2 cellular contexts compared by ENCODE assay signal in genomic region chr9:128068656-128069221, GRCh38.
TF ChIP-seq lines count a peak whose summit lies in the region.

No MANE protein-coding gene starts in this region.

TF ChIP-seq in IMR-90, 13 proteins besides CTCF, POLR2A, EP300 and RAD21:
- TF ChIP-seq MAZ (IDR thresholded peaks at IDR 0.05; ENCODE audit: borderline replicate concordance, low read depth, low read length), result no peak
- TF ChIP-seq ELK1 (IDR thresholded peaks at IDR 0.05; ENCODE audit: borderline replicate concordance, low read depth, low read length), result no peak
- TF ChIP-seq MXI1 (IDR thresholded peaks at IDR 0.05; ENCODE audit: borderline replicate concordance, low read depth, low read length), result 0 out of 2 replicates have a peak, but pooled peaks have one; percentile 18

TF ChIP-seq in K562, 482 proteins besides CTCF, POLR2A, EP300 and RAD21 (continues in another document):
- no peak for TF ChIP-seq RBM15 (IDR thresholded peaks at IDR 0.05; ENCODE audit: insufficient read depth, low read length)
- no peak for TF ChIP-seq ZNF239 (CRISPR knock-in tag; IDR thresholded peaks at IDR 0.05)
- TF ChIP-seq YY1 (IDR thresholded peaks at IDR 0.05; ENCODE audit: borderline replicate concordance in 1 of 3, control insufficient read depth in 1 of 3, extremely low read depth in 1 of 3, insufficient read depth in 3 of 3, insufficient read length in 1 of 3, insufficient replicate concordance in 2 of 3, low read depth in 1 of 3, low read length in 2 of 3), result no peak
- peak; percentile 89 for TF ChIP-seq PRDM10 (IDR thresholded peaks at IDR 0.05; ENCODE audit: partially characterized antibody)
- TF ChIP-seq ZBTB8A (IDR thresholded peaks at IDR 0.05; ENCODE audit: partially characterized antibody), result no peak
- no peak for TF ChIP-seq ELK1 (CRISPR knock-in tag; IDR thresholded peaks at IDR 0.05)
- no peak for TF ChIP-seq FOXM1 (IDR thresholded peaks at IDR 0.05; ENCODE audit: low read depth)
- TF ChIP-seq FOXM1 (CRISPR knock-in tag; IDR thresholded peaks at IDR 0.05; ENCODE audit: low read depth), result 0 out of 2 replicates have a peak, but pooled peaks have one; percentile 11
- peak; percentile 61; the same call in 1 of the 2 replicates for TF ChIP-seq MECOM (CRISPR knock-in tag; IDR thresholded peaks at IDR 0.05)
- 0 out of 2 replicates have a peak, but pooled peaks have one; percentile 38 for TF ChIP-seq KAT7 (CRISPR knock-in tag; IDR thresholded peaks at IDR 0.05; ENCODE audit: borderline replicate concordance)
- no peak for TF ChIP-seq KDM4B (IDR thresholded peaks at IDR 0.05; ENCODE audit: borderline replicate concordance in 2 of 2, low read depth in 1 of 2)
- TF ChIP-seq ZNF23 (CRISPR knock-in tag; IDR thresholded peaks at IDR 0.05), result no peak
- TF ChIP-seq SMARCA5 (IDR thresholded peaks at IDR 0.05), result no peak
- TF ChIP-seq BACH1 (tag; IDR thresholded peaks at IDR 0.05), result no peak
- no peak for TF ChIP-seq AFF4 (CRISPR knock-in tag; IDR thresholded peaks at IDR 0.05)
- no peak for TF ChIP-seq VEZF1 (CRISPR knock-in tag; IDR thresholded peaks at IDR 0.05)
- TF ChIP-seq NCOA4 (IDR thresholded peaks at IDR 0.05; ENCODE audit: partially characterized antibody), result no peak
- TF ChIP-seq ARID4B (CRISPR knock-in tag; IDR thresholded peaks at IDR 0.05), result peak; percentile 12; the same call in 1 of the 2 replicates
- TF ChIP-seq MTA3 (IDR thresholded peaks at IDR 0.05; ENCODE audit: borderline replicate concordance), result 0 out of 2 replicates have a peak, but pooled peaks have one; percentile 0
- no peak for TF ChIP-seq GATAD2A (IDR thresholded peaks at IDR 0.05)
- TF ChIP-seq BRCA1 (IDR thresholded peaks at IDR 0.05), result no peak
- TF ChIP-seq BRCA1 (CRISPR knock-in tag; IDR thresholded peaks at IDR 0.05), result no peak
- no peak for TF ChIP-seq THRB (CRISPR knock-in tag; conservative IDR thresholded peaks at IDR 0.05)
- peak; percentile 6; the same call in 1 of the 2 replicates for TF ChIP-seq ZNF384 (IDR thresholded peaks at IDR 0.05; ENCODE audit: low read depth, low read length)
- TF ChIP-seq FOXP1 (CRISPR knock-in tag; IDR thresholded peaks at IDR 0.05), result peak; percentile 30; the same call in 1 of the 2 replicates
- TF ChIP-seq SAFB2 (IDR thresholded peaks at IDR 0.05; ENCODE audit: borderline replicate concordance, low read depth, low read length, severe bottlenecking), result no peak
- TF ChIP-seq TEAD4 (IDR thresholded peaks at IDR 0.05; ENCODE audit: low read length), result no peak
- no peak for TF ChIP-seq TEAD4 (CRISPR knock-in tag; IDR thresholded peaks at IDR 0.05; ENCODE audit: borderline replicate concordance)
- TF ChIP-seq ZNF12 (CRISPR knock-in tag; IDR thresholded peaks at IDR 0.05), result peak; percentile 19
- no peak for TF ChIP-seq NR0B1 (IDR thresholded peaks at IDR 0.05; ENCODE audit: partially characterized antibody)
- TF ChIP-seq MITF (IDR thresholded peaks at IDR 0.05), result no peak
- TF ChIP-seq ZNF347 (CRISPR knock-in tag; IDR thresholded peaks at IDR 0.05; ENCODE audit: low read depth), result no peak
- no peak for TF ChIP-seq IFI16 (CRISPR knock-in tag; IDR thresholded peaks at IDR 0.05)
- no peak for TF ChIP-seq ELF2 (CRISPR knock-in tag; IDR thresholded peaks at IDR 0.05)
- 0 out of 2 replicates have a peak, but pooled peaks have one; percentile 58 for TF ChIP-seq ZNF395 (CRISPR knock-in tag; IDR thresholded peaks at IDR 0.05)
